17 cellular contexts compared by ENCODE assay signal in genomic region chr11:113197456-113197855, GRCh38.
"Had no signal": no experiment of that assay in that cellular context is flagged by ENCODE, and none has a peak within 500 bp of the region (broad histone marks: within the 10 kb centered on the region; RNA-seq: fewer than 3 reads in every experiment).

No MANE protein-coding gene starts in this region.

- FAIRE-seq: RCC 7860 had no signal

- DNase-seq: KBM-7, MG63, NCI-H1092, NCI-H1105 treated with DMSO at 0.1 percent for 48 hours, NCI-H1417 treated with DMSO at 0.1 percent for 48 hours, NCI-H146, NCI-H1694 treated with DMSO at 0.1 percent for 48 hours, NCI-H1930, NCI-H2081, NCI-H2107, NCI-H2227 treated with DMSO at 0.1 percent for 48 hours, NCI-H524, NCI-H526 treated with DMSO at 0.1 percent for 48 hours, NCI-H774, SHP77, SK-N-SH had no signal

- H3K4me3 ChIP-seq: MG63 had no signal
